8 cellular contexts compared by ENCODE assay signal in the genomic region with DNA sequence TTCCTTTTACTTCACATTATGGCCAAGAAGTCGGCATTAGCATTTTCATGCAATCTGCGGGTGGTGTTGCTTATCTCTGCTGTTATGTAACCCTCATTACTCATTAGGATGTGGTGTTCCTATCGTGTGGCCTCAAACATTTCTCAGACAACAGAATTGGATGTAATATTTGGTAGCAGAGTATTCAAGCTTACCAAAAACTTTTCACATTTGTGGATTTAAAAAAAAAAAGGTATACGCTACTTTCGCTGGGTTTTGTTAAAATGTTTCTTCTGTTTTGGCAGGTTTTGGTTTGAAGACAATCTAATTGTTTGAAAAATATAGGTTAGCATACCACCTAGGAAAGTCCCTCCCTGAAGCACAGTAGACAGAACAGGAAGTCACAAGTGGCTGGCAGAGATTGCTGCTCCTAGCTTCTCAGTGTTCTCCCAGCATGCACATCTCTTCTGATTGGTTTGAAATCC.
DNase-seq lines count a peak whose midpoint lies in the region; ATAC-seq and TF ChIP-seq lines count a peak whose summit lies in the region.

No MANE protein-coding gene starts in this region.

- no peak for TF ChIP-seq CTCF in CD8-positive, alpha-beta T cell (IDR thresholded peaks at IDR 0.05)

- no peaks in the 10 kb centered on the region for H3K9me3 Mint-ChIP-seq in CD8-positive, alpha-beta T cell

- no peak overlapping the region for H3K4me2 ChIP-seq in neuronal stem cell (ENCODE audit: insufficient read depth, low read length, poor library complexity, severe bottlenecking)

- no peak overlapping the region for H4K8ac ChIP-seq in neuronal stem cell (ENCODE audit: low read depth, low read length)

- H3K4me3 Mint-ChIP-seq in CD8-positive, alpha-beta T cell = peak overlapping the region; percentile 11

- peak in 6 of 7 experiments; percentile 2 to 57 (median 28) for DNase-seq in CD8-positive, alpha-beta T cell
- peak; percentile 59 for DNase-seq in H4 (ENCODE audit: low spot score)
- DNase-seq in T-helper 1 cell = peak; percentile 8 to 68 (median 34)
- DNase-seq in effector CD4-positive, alpha-beta T cell = peak; percentile 36
- DNase-seq in cerebellar nuclear complex (lab: John Stamatoyannopoulos, UW) = no peak
- no peak for DNase-seq in neuronal stem cell (ENCODE audit: low spot score)
- DNase-seq in NCI-H146 treated with DMSO at 0.1 percent for 48 hours (lab: John Stamatoyannopoulos, UW; ENCODE audit: unreplicated experiment) = no peak
- DNase-seq in NCI-H82 treated with DMSO at 0.1 percent for 48 hours (lab: John Stamatoyannopoulos, UW; ENCODE audit: unreplicated experiment) = no peak

- H3K27me3 ChIP-seq in CD8-positive, alpha-beta T cell (ENCODE audit: insufficient read depth, low read length) = no peaks in the 10 kb centered on the region
- no peaks in the 10 kb centered on the region for H3K27me3 ChIP-seq in neuronal stem cell (ENCODE audit: control insufficient read depth in 3 of 3, insufficient read depth in 3 of 3, low read depth in 1 of 3, low read length in 3 of 3)

- peaks cover 16% of the 10 kb centered on the region for H3K4me1 ChIP-seq in CD8-positive, alpha-beta T cell (ENCODE audit: insufficient read depth, low read length)
- H3K4me1 ChIP-seq in neuronal stem cell (ENCODE audit: control insufficient read depth in 2 of 2, insufficient read depth in 1 of 2, low read depth in 1 of 2, low read length in 2 of 2) = peaks cover 0 to 3% of the 10 kb centered on the region in 2 donors

- H3K23ac ChIP-seq in neuronal stem cell (ENCODE audit: low read depth, low read length, poor library complexity) = no peak overlapping the region

- WGBS in neuronal stem cell (ENCODE audit: extremely low coverage in 2 of 2, insufficient read length in 2 of 2, insufficient replicate concordance in 1 of 2), 2 donors = no CpG with 5 or more reads among the region's 5 CpGs

- H2AFZ ChIP-seq in neuronal stem cell (ENCODE audit: low read length) = no peak overlapping the region

- no peaks in the 10 kb centered on the region for H3K36me3 ChIP-seq in CD8-positive, alpha-beta T cell (ENCODE audit: insufficient read depth, low read length)
- no peaks in the 10 kb centered on the region for H3K36me3 ChIP-seq in neuronal stem cell (replicated peaks in 1 of 2; ENCODE audit: control insufficient read depth in 2 of 2, insufficient read depth in 2 of 2, low read length in 2 of 2)

- CTCF ChIA-PET in CD8-positive, alpha-beta T cell (lab: Charles Lee) = interaction anchor here (0.7 to 1.2 kb wide), 4 partner anchors 9 to 123 kb away, joined by 3 to 5 read pairs (median 3); no protein-coding TSS in a partner anchor

- H3K9ac ChIP-seq in neuronal stem cell (ENCODE audit: low read depth, low read length, poor library complexity) = no peak overlapping the region

- no peaks in the 10 kb centered on the region for H3K79me1 ChIP-seq in neuronal stem cell (ENCODE audit: low read depth, low read length)

- H3K36me3 Mint-ChIP-seq in CD8-positive, alpha-beta T cell = no peaks in the 10 kb centered on the region

- no peak overlapping the region for H3K18ac ChIP-seq in neuronal stem cell (ENCODE audit: low read length)

- no peak overlapping the region for H3K4me3 ChIP-seq in CD8-positive, alpha-beta T cell (ENCODE audit: low read depth, low read length)
- no peak overlapping the region for H3K4me3 ChIP-seq in neuronal stem cell (ENCODE audit: low read length in 2 of 2)

- H3K27ac Mint-ChIP-seq in CD8-positive, alpha-beta T cell = peak overlapping the region; percentile 89

- H3K14ac ChIP-seq in neuronal stem cell (ENCODE audit: low read length) = no peak overlapping the region

- no peak overlapping the region for H2AK5ac ChIP-seq in neuronal stem cell (ENCODE audit: low read depth, low read length)

- no peak overlapping the region for H4K91ac ChIP-seq in neuronal stem cell (ENCODE audit: low read depth, low read length, poor library complexity)

- H2BK12ac ChIP-seq in neuronal stem cell (ENCODE audit: low read length) = no peak overlapping the region

- H2BK5ac ChIP-seq in neuronal stem cell (ENCODE audit: low read length) = no peak overlapping the region

- no peaks in the 10 kb centered on the region for H3K9me3 ChIP-seq in CD8-positive, alpha-beta T cell (ENCODE audit: low read length)
- no peaks in the 10 kb centered on the region for H3K9me3 ChIP-seq in neuronal stem cell (replicated peaks in 1 of 2; ENCODE audit: control insufficient read depth in 2 of 2, insufficient read depth in 1 of 2, low read depth in 1 of 2, low read length in 2 of 2)

- peaks cover 20% of the 10 kb centered on the region for H3K4me1 Mint-ChIP-seq in CD8-positive, alpha-beta T cell (ENCODE audit: low read depth)

- peaks cover 3% of the 10 kb centered on the region for H3K27me3 Mint-ChIP-seq in CD8-positive, alpha-beta T cell (ENCODE audit: low read depth)

- POLR2A ChIA-PET in CD8-positive, alpha-beta T cell (lab: Charles Lee) = interaction anchor here (0.6 to 1.7 kb wide), 5 partner anchors 9 to 220 kb away, joined by 3 to 7 read pairs (median 4); no protein-coding TSS in a partner anchor

- H2BK120ac ChIP-seq in neuronal stem cell (ENCODE audit: low read depth, low read length) = no peak overlapping the region

- H3K4ac ChIP-seq in neuronal stem cell (ENCODE audit: low read length) = no peak overlapping the region

- H3K27ac ChIP-seq in CD8-positive, alpha-beta T cell (ENCODE audit: low read depth, low read length) = no peak overlapping the region
- no peak overlapping the region for H3K27ac ChIP-seq in neuronal stem cell (replicated peaks; ENCODE audit: low read length)

- peak; percentile 89 for ATAC-seq in CD8-positive, alpha-beta T cell

- intact Hi-C loops in CD8-positive, alpha-beta T cell (cut with DNase I, micrococcal nuclease) = loop anchor here in 1 of 2 experiments (5.0 to 10.0 kb wide), 2 partner anchors 62 to 149 kb away; no protein-coding TSS in a partner anchor

- H2BK15ac ChIP-seq in neuronal stem cell (ENCODE audit: low read length) = no peak overlapping the region

Comparison
In these comparisons a context has a peak if more than half of its experiments do, and no peak if none do; other contexts are left out.
1. DNase-seq: peak in CD8-positive, alpha-beta T cell (6 of 7), H4 (single experiment), T-helper 1 cell (5 of 5) and effector CD4-positive, alpha-beta T cell (single experiment); none in cerebellar nuclear complex (0 of 2), neuronal stem cell (single experiment), NCI-H146 treated with DMSO at 0.1 percent for 48 hours (single experiment) and NCI-H82 treated with DMSO at 0.1 percent for 48 hours (single experiment).